7 cellular contexts compared by ENCODE assay signal in genomic region chr17:36534117-36534880, GRCh38. TPM values are rescaled to one million over a fixed set of nuclear protein-coding genes. Genes with fewer than 3 reads are reported as not detected.
DNase-seq lines count a peak whose midpoint lies in the region; ATAC-seq and TF ChIP-seq lines count a peak whose summit lies in the region.

A gene with protein sequence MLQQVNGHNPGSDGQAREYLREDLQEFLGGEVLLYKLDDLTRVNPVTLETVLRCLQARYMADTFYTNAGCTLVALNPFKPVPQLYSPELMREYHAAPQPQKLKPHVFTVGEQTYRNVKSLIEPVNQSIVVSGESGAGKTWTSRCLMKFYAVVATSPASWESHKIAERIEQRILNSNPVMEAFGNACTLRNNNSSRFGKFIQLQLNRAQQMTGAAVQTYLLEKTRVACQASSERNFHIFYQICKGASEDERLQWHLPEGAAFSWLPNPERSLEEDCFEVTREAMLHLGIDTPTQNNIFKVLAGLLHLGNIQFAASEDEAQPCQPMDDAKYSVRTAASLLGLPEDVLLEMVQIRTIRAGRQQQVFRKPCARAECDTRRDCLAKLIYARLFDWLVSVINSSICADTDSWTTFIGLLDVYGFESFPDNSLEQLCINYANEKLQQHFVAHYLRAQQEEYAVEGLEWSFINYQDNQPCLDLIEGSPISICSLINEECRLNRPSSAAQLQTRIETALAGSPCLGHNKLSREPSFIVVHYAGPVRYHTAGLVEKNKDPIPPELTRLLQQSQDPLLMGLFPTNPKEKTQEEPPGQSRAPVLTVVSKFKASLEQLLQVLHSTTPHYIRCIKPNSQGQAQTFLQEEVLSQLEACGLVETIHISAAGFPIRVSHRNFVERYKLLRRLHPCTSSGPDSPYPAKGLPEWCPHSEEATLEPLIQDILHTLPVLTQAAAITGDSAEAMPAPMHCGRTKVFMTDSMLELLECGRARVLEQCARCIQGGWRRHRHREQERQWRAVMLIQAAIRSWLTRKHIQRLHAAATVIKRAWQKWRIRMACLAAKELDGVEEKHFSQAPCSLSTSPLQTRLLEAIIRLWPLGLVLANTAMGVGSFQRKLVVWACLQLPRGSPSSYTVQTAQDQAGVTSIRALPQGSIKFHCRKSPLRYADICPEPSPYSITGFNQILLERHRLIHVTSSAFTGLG (minus strand): TSS chr17:36534868. CDS start chr17:36532538, 2,330 bp downstream.

- H3K9ac ChIP-seq in iPS-18a (ENCODE audit: low read length): peak within 1 kb of the TSS; percentile 98

- peaks cover 11% of the 10 kb centered on the region for H3K4me1 ChIP-seq in iPS-18a (ENCODE audit: control insufficient read depth, low read depth, low read length)

- H3K4me1 Mint-ChIP-seq in brain: peaks cover 28% of the 10 kb centered on the region

- H3K27me3 ChIP-seq in iPS-18a (ENCODE audit: control insufficient read depth, insufficient read depth, low read length): no peaks in the 10 kb centered on the region

- H3K27ac ChIP-seq in iPS-18a (ENCODE audit: low read length) (peak within 1 kb of the TSS; percentile 97), skin epidermis (peak within 1 kb of the TSS; percentile 85 to 100 (median 97))

- H3K4me3 ChIP-seq in GM12875 (ENCODE audit: low read depth, low read length) (peak within 1 kb of the TSS; percentile 99), iPS-18a (ENCODE audit: low read length) (peak within 1 kb of the TSS; percentile 93), skin epidermis (peak within 1 kb of the TSS; percentile 52 to 89 (median 68))

- peaks cover 29% of the 10 kb centered on the region for H3K36me3 Mint-ChIP-seq in brain

- peak; percentile 21 for ATAC-seq in HG02763 (IDR thresholded peaks at IDR 0.05; ENCODE audit: unreplicated experiment)

- no peaks in the 10 kb centered on the region for H3K9me3 ChIP-seq in iPS-18a (ENCODE audit: control insufficient read depth, low read depth, low read length)

- peak; percentile 78 for TF ChIP-seq CTCF in GM12875 (IDR thresholded peaks at IDR 0.05; ENCODE audit: borderline replicate concordance, insufficient read depth, low read depth, low read length)
- peak; percentile 61 to 81 for TF ChIP-seq CTCF in brain (conservative IDR thresholded peaks at IDR 0.05)

- peak within 1 kb of the TSS; percentile 93 to 99 (median 97) for H3K27ac Mint-ChIP-seq in brain

- H3K36me3 ChIP-seq in iPS-18a (ENCODE audit: control insufficient read depth, low read depth, low read length): peaks cover 50% of the 10 kb centered on the region

- peaks cover 0 to 19% (median 0%) of the 10 kb centered on the region in 5 experiments for H3K9me3 Mint-ChIP-seq in brain

- DNase-seq in NCI-H1694 treated with DMSO at 0.1 percent for 48 hours (lab: John Stamatoyannopoulos, UW) (peak; percentile 48), T1000 (lab: John Stamatoyannopoulos, UW) (peak; percentile 48)

- H3K4me3 Mint-ChIP-seq in brain: peak within 1 kb of the TSS; percentile 96 to 98 (median 97)

- H3K27me3 Mint-ChIP-seq in brain: peaks cover 3% of the 10 kb centered on the region

RNA-seq across cellular contexts. Expression of the gene that starts here (rescaled TPM):
- polyA plus RNA-seq in brain (ENCODE audit: insufficient read depth, low read depth, low replicate concordance): 29.9 TPM

Comparison
In these comparisons a context has a peak if more than half of its experiments do, and no peak if none do; other contexts are left out.
1. Peak in every context shown above with its lines: DNase-seq, ATAC-seq, H3K4me3 ChIP-seq and H3K27ac ChIP-seq.